ENCODE assay signal across 1 cellular context in genomic region chr10:124530816-124531215, GRCh38.
TF ChIP-seq lines count a peak whose summit lies in the region.

No MANE protein-coding gene starts in this region.

TF ChIP-seq in HepG2, 621 proteins besides CTCF, POLR2A, EP300 and RAD21 (continued from another document):
- TF ChIP-seq, protein P1, sequence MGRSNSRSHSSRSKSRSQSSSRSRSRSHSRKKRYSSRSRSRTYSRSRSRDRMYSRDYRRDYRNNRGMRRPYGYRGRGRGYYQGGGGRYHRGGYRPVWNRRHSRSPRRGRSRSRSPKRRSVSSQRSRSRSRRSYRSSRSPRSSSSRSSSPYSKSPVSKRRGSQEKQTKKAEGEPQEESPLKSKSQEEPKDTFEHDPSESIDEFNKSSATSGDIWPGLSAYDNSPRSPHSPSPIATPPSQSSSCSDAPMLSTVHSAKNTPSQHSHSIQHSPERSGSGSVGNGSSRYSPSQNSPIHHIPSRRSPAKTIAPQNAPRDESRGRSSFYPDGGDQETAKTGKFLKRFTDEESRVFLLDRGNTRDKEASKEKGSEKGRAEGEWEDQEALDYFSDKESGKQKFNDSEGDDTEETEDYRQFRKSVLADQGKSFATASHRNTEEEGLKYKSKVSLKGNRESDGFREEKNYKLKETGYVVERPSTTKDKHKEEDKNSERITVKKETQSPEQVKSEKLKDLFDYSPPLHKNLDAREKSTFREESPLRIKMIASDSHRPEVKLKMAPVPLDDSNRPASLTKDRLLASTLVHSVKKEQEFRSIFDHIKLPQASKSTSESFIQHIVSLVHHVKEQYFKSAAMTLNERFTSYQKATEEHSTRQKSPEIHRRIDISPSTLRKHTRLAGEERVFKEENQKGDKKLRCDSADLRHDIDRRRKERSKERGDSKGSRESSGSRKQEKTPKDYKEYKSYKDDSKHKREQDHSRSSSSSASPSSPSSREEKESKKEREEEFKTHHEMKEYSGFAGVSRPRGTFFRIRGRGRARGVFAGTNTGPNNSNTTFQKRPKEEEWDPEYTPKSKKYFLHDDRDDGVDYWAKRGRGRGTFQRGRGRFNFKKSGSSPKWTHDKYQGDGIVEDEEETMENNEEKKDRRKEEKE (IDR thresholded peaks at IDR 0.05), result no peak
- TF ChIP-seq SIN3A (IDR thresholded peaks at IDR 0.05; ENCODE audit: borderline replicate concordance, low read depth, low read length) (no peak), ZNF567 (CRISPR knock-in tag; IDR thresholded peaks at IDR 0.05; ENCODE audit: borderline replicate concordance) (no peak), SP1 (IDR thresholded peaks at IDR 0.05) (no peak), SP1 (CRISPR knock-in tag; IDR thresholded peaks at IDR 0.05) (no peak), HNRNPH1 (optimal IDR thresholded peaks at IDR 0.05; ENCODE audit: low read depth, low read length) (no peak), RELA (CRISPR knock-in tag; IDR thresholded peaks at IDR 0.05) (no peak), RAD51 (IDR thresholded peaks at IDR 0.05; ENCODE audit: borderline replicate concordance) (no peak), SKIL (CRISPR knock-in tag; IDR thresholded peaks at IDR 0.05; ENCODE audit: borderline replicate concordance) (no peak), ZSCAN30 (CRISPR knock-in tag; IDR thresholded peaks at IDR 0.05) (no peak), ZFP37 (CRISPR knock-in tag; IDR thresholded peaks at IDR 0.05; ENCODE audit: borderline replicate concordance) (no peak)
- TF ChIP-seq, protein P2, sequence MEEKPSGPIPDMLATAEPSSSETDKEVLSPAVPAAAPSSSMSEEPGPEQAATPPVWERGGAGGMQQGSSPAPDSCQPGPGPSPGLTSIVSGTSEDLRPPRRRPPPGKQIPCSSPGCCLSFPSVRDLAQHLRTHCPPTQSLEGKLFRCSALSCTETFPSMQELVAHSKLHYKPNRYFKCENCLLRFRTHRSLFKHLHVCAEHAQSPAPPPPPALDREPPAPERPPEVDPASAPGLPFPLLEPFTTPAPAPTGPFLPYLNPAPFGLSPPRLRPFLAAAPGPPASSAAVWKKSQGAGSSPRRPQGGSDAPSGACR (CRISPR knock-in tag; IDR thresholded peaks at IDR 0.05), result no peak
